Comparison of ENCODE assay signal across 22 cellular contexts in genomic region chr4:69894706-69895105, GRCh38.
DNase-seq lines count a peak whose midpoint lies in the region; ATAC-seq lines count a peak whose summit lies in the region.
"Had no signal": no experiment of that assay in that cellular context is flagged by ENCODE, and none has a peak within 500 bp of the region (broad histone marks: within the 10 kb centered on the region; RNA-seq: fewer than 3 reads in every experiment).

No MANE protein-coding gene starts in this region.

- H3K9me3 Mint-ChIP-seq in stimulated activated naive B cell treated with anti-CD40 and anti-IgM and Interleukin-4, amounts not matched to agents 10 μg/mL and 1 μg/mL and 100 μg/mL, for 72 hours: no peaks in the 10 kb centered on the region
- H3K9me3 Mint-ChIP-seq: CD14-positive monocyte; CD4-positive, alpha-beta memory T cell had no signal

- DNase-seq in Ammon's horn (ENCODE audit: low spot score) (peak; percentile 32), inferior parietal cortex (ENCODE audit: extremely low spot score) (peak; percentile 19), superior temporal gyrus (ENCODE audit: extremely low spot score) (peak; percentile 37), LoVo (ENCODE audit: low spot score) (no peak)
- no peak for DNase-seq in stimulated activated naive B cell treated with anti-CD40 and anti-IgM and Interleukin-4, amounts not matched to agents 10 μg/mL and 1 μg/mL and 100 μg/mL, for 72 hours
- DNase-seq: AML-193; BE2C; C1 segment of cervical spinal cord; CD4-positive, alpha-beta memory T cell; CD4-positive, CD25-positive, alpha-beta regulatory T cell; CD8-positive, alpha-beta memory T cell; COR-L47; DMS 273 treated with DMSO at 0.1 percent for 48 hours; DMS153; DMS53; DMS79; DND-41; EL; GDM1 had no signal

- peaks cover 0 to 4% of the 10 kb centered on the region in 2 donors for H3K27me3 Mint-ChIP-seq in stimulated activated naive B cell treated with anti-CD40 and anti-IgM and Interleukin-4, amounts not matched to agents 10 μg/mL and 1 μg/mL and 100 μg/mL, for 72 hours

- H3K36me3 Mint-ChIP-seq in stimulated activated naive B cell treated with anti-CD40 and anti-IgM and Interleukin-4, amounts not matched to agents 10 μg/mL and 1 μg/mL and 100 μg/mL, for 72 hours: no peaks in the 10 kb centered on the region
- H3K36me3 Mint-ChIP-seq: CD14-positive monocyte; CD4-positive, alpha-beta memory T cell; CD4-positive, CD25-positive, alpha-beta regulatory T cell; CD8-positive, alpha-beta memory T cell had no signal

- no peak overlapping the region for H3K4me3 Mint-ChIP-seq in stimulated activated naive B cell treated with anti-CD40 and anti-IgM and Interleukin-4, amounts not matched to agents 10 μg/mL and 1 μg/mL and 100 μg/mL, for 72 hours
- H3K4me3 Mint-ChIP-seq: CD14-positive monocyte; CD4-positive, alpha-beta memory T cell; CD4-positive, CD25-positive, alpha-beta regulatory T cell; CD8-positive, alpha-beta memory T cell had no signal

- no peak overlapping the region for H3K27ac Mint-ChIP-seq in stimulated activated naive B cell treated with anti-CD40 and anti-IgM and Interleukin-4, amounts not matched to agents 10 μg/mL and 1 μg/mL and 100 μg/mL, for 72 hours
- H3K27ac Mint-ChIP-seq: CD14-positive monocyte; CD4-positive, alpha-beta memory T cell; CD4-positive, CD25-positive, alpha-beta regulatory T cell; CD8-positive, alpha-beta memory T cell had no signal

- no peak for ATAC-seq in stimulated activated naive B cell treated with anti-CD40 and anti-IgM and Interleukin-4, amounts not matched to agents 10 μg/mL and 1 μg/mL and 100 μg/mL, for 72 hours (replicated peaks)
- ATAC-seq: A549, GM12878 had no signal

- H3K4me1 Mint-ChIP-seq in stimulated activated naive B cell treated with anti-CD40 and anti-IgM and Interleukin-4, amounts not matched to agents 10 μg/mL and 1 μg/mL and 100 μg/mL, for 72 hours: no peaks in the 10 kb centered on the region
- H3K4me1 Mint-ChIP-seq: CD14-positive monocyte; CD4-positive, alpha-beta memory T cell; CD4-positive, CD25-positive, alpha-beta regulatory T cell; CD8-positive, alpha-beta memory T cell had no signal

Comparison
In these comparisons a context has a peak if more than half of its experiments do, and no peak if none do; other contexts are left out.
1. DNase-seq: peak in Ammon's horn (single experiment), inferior parietal cortex (single experiment) and superior temporal gyrus (single experiment); none in LoVo (single experiment) and stimulated activated naive B cell treated with anti-CD40 and anti-IgM and Interleukin-4, amounts not matched to agents 10 μg/mL and 1 μg/mL and 100 μg/mL, for 72 hours (single experiment).